In genomic region chr10:118986815-118987790, GRCh38 we compare ENCODE assay signal across 15 cellular contexts. TPM values are rescaled to one million over a fixed set of nuclear protein-coding genes. Genes with fewer than 3 reads are reported as not detected.
DNase-seq lines count a peak whose midpoint lies in the region; ATAC-seq and TF ChIP-seq lines count a peak whose summit lies in the region.
"Had no signal": no experiment of that assay in that cellular context is flagged by ENCODE, and none has a peak within 500 bp of the region (broad histone marks: within the 10 kb centered on the region; RNA-seq: fewer than 3 reads in every experiment).

No MANE protein-coding gene starts in this region.

- no peak for TF ChIP-seq EP300 in tibial nerve (IDR thresholded peaks at IDR 0.05)

- peak; percentile 39 for DNase-seq in GM12865 (ENCODE audit: low read depth)
- no peak for DNase-seq in EL
- no peak for DNase-seq in NCI-H774 (lab: John Stamatoyannopoulos, UW)
- DNase-seq in tibial nerve (ENCODE audit: low spot score in 2 of 2) = no peak
- DNase-seq in NCI-H1694 (lab: John Stamatoyannopoulos, UW) = no peak
- DNase-seq: activated naive CD4-positive, alpha-beta T cell treated with anti-CD3 and anti-CD28 coated beads, Interleukin-2, amount 10 ng/mL, durations not matched to agents 7 days and 5 days; glutamatergic neuron; lower lobe of right lung; NCI-H1105; substantia nigra; T-helper 9 cell had no signal

- no peak overlapping the region for H3K9ac ChIP-seq in KMS-11

- no peaks in the 10 kb centered on the region for H3K36me3 ChIP-seq in KMS-11 (ENCODE audit: insufficient read depth)
- no peaks in the 10 kb centered on the region for H3K36me3 ChIP-seq in tibial nerve
- H3K36me3 ChIP-seq: lower lobe of right lung had no signal

- H4K20me1 ChIP-seq in KMS-11 (ENCODE audit: insufficient read depth) = no peaks in the 10 kb centered on the region

- H3K27ac ChIP-seq in KMS-11 = peak overlapping the region; percentile 28
- no peak overlapping the region for H3K27ac ChIP-seq in tibial nerve
- H3K27ac ChIP-seq: HL-60, lower lobe of right lung had no signal

- TF ChIP-seq POLR2A in tibial nerve (IDR thresholded peaks at IDR 0.05) = no peak

- H3K4me1 ChIP-seq in KMS-11 (ENCODE audit: low read depth, poor library complexity, severe bottlenecking) (peaks cover 63% of the 10 kb centered on the region), tibial nerve (no peaks in the 10 kb centered on the region)
- H3K4me1 ChIP-seq: lower lobe of right lung had no signal

- H3K9me3 ChIP-seq in tibial nerve = peaks cover 0 to 26% (median 3%) of the 10 kb centered on the region in 4 donors

- ATAC-seq in GM19452 (IDR thresholded peaks at IDR 0.05; ENCODE audit: unreplicated experiment) (peak; percentile 65), HG02884 (IDR thresholded peaks at IDR 0.05; ENCODE audit: unreplicated experiment) (peak; percentile 77)
- ATAC-seq: lower lobe of right lung had no signal

- no peak overlapping the region for H2AFZ ChIP-seq in KMS-11 (ENCODE audit: low read depth)

- H3K27me3 ChIP-seq in KMS-11 (ENCODE audit: insufficient read depth, low read depth) = no peaks in the 10 kb centered on the region
- H3K27me3 ChIP-seq in tibial nerve = no peaks in the 10 kb centered on the region

- no peaks in the 10 kb centered on the region for H3K79me2 ChIP-seq in KMS-11 (ENCODE audit: insufficient read depth, low read depth)

- 66 to 69% methylated on average over 7 of the region's 7 CpGs for WGBS in tibial nerve, 2 donors

- no peak overlapping the region for H3K4me3 ChIP-seq in GM12865 (ENCODE audit: low read depth, low read length)
- H3K4me3 ChIP-seq in KMS-11 (IDR thresholded peaks at IDR 0.05; ENCODE audit: insufficient read depth, low read depth, low read length) = no peak overlapping the region
- no peak overlapping the region for H3K4me3 ChIP-seq in tibial nerve
- H3K4me3 ChIP-seq: lower lobe of right lung had no signal

- TF ChIP-seq CTCF in GM12865 (IDR thresholded peaks at IDR 0.05; ENCODE audit: insufficient read depth, low read depth, low read length, missing control alignments) (no peak), KMS-11 (conservative IDR thresholded peaks at IDR 0.05; ENCODE audit: low read depth, low read length) (no peak), tibial nerve (IDR thresholded peaks at IDR 0.05) (no peak)

- peak overlapping the region; percentile 64 for H3K4me2 ChIP-seq in KMS-11

RNA-seq across cellular contexts. Expression of gene NANOS1, which starts 42.4 kb away (rescaled TPM):
- total RNA-seq in tibial nerve = 1 to 10 TPM; 4.8 to 9.4 (median 6.0) TPM
